ENCODE assay signal across 1 cellular context in genomic region chr10:115706482-115707076, GRCh38.
TF ChIP-seq lines count a peak whose summit lies in the region.

No MANE protein-coding gene starts in this region.

TF ChIP-seq in WTC11, 78 proteins besides CTCF, POLR2A, EP300 and RAD21 (continued from another document):
- no peak for TF ChIP-seq E2F1 (CRISPR knock-in tag; IDR thresholded peaks at IDR 0.05)
- TF ChIP-seq, protein P1, sequence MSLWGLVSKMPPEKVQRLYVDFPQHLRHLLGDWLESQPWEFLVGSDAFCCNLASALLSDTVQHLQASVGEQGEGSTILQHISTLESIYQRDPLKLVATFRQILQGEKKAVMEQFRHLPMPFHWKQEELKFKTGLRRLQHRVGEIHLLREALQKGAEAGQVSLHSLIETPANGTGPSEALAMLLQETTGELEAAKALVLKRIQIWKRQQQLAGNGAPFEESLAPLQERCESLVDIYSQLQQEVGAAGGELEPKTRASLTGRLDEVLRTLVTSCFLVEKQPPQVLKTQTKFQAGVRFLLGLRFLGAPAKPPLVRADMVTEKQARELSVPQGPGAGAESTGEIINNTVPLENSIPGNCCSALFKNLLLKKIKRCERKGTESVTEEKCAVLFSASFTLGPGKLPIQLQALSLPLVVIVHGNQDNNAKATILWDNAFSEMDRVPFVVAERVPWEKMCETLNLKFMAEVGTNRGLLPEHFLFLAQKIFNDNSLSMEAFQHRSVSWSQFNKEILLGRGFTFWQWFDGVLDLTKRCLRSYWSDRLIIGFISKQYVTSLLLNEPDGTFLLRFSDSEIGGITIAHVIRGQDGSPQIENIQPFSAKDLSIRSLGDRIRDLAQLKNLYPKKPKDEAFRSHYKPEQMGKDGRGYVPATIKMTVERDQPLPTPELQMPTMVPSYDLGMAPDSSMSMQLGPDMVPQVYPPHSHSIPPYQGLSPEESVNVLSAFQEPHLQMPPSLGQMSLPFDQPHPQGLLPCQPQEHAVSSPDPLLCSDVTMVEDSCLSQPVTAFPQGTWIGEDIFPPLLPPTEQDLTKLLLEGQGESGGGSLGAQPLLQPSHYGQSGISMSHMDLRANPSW (CRISPR knock-in tag; conservative IDR thresholded peaks at IDR 0.05; ENCODE audit: low read depth): no peak
- TF ChIP-seq, protein P2, sequence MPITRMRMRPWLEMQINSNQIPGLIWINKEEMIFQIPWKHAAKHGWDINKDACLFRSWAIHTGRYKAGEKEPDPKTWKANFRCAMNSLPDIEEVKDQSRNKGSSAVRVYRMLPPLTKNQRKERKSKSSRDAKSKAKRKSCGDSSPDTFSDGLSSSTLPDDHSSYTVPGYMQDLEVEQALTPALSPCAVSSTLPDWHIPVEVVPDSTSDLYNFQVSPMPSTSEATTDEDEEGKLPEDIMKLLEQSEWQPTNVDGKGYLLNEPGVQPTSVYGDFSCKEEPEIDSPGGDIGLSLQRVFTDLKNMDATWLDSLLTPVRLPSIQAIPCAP (CRISPR knock-in tag; IDR thresholded peaks at IDR 0.05): no peak
- TF ChIP-seq ZNF121 (CRISPR knock-in tag; IDR thresholded peaks at IDR 0.05): no peak
- no peak for TF ChIP-seq ATF6 (CRISPR knock-in tag; IDR thresholded peaks at IDR 0.05)
- TF ChIP-seq ZNF396 (CRISPR knock-in tag; IDR thresholded peaks at IDR 0.05; ENCODE audit: borderline replicate concordance): no peak
- no peak for TF ChIP-seq KAT7 (CRISPR knock-in tag; IDR thresholded peaks at IDR 0.05; ENCODE audit: borderline replicate concordance)
- no peak for TF ChIP-seq TCF7 (CRISPR knock-in tag; IDR thresholded peaks at IDR 0.05; ENCODE audit: low read depth)
